ENCODE assay signal across 8 cellular contexts in genomic region chr15:68298882-68299381, GRCh38. TPM values are rescaled to one million over a fixed set of nuclear protein-coding genes. Genes with fewer than 3 reads are reported as not detected.
DNase-seq lines count a peak whose midpoint lies in the region; ATAC-seq and TF ChIP-seq lines count a peak whose summit lies in the region.

No MANE protein-coding gene starts in this region.

- H3K9me3 ChIP-seq in ascending aorta = no peaks in the 10 kb centered on the region
- H3K9me3 ChIP-seq in naive thymus-derived CD4-positive, alpha-beta T cell (ENCODE audit: control insufficient read depth in 2 of 3, low read length in 3 of 3) = no peaks in the 10 kb centered on the region

- H3K4me3 ChIP-seq in ascending aorta = peak overlapping the region; percentile 43 to 50
- peak overlapping the region; percentile 61 for H3K4me3 ChIP-seq in naive thymus-derived CD4-positive, alpha-beta T cell (ENCODE audit: low read length)

- ATAC-seq in GM19463 (IDR thresholded peaks at IDR 0.05; ENCODE audit: unreplicated experiment) = peak; percentile 90
- peak; percentile 83 for ATAC-seq in HG03521 (IDR thresholded peaks at IDR 0.05; ENCODE audit: unreplicated experiment)
- peak; percentile 82 for ATAC-seq in naive thymus-derived CD4-positive, alpha-beta T cell

- H3K4me1 Mint-ChIP-seq in naive thymus-derived CD4-positive, alpha-beta T cell = peaks cover 17 to 56% (median 44%) of the 10 kb centered on the region in 7 donors

- H3K27ac ChIP-seq in ascending aorta = peak overlapping the region; percentile 35 to 60
- peak overlapping the region; percentile 64 for H3K27ac ChIP-seq in naive thymus-derived CD4-positive, alpha-beta T cell (ENCODE audit: low read depth, low read length)

- no peak for TF ChIP-seq CTCF in ascending aorta (IDR thresholded peaks at IDR 0.05)

- DNase-seq in EL (peak; percentile 44), ascending aorta (ENCODE audit: low spot score in 2 of 2) (peak in 1 of 2 donors; percentile 31), NCI-H187 (lab: John Stamatoyannopoulos, UW) (no peak), foreskin melanocyte (no peak)
- DNase-seq in naive thymus-derived CD4-positive, alpha-beta T cell = peak in 7 of 9 donors; percentile 37 to 56 (median 40)
- no peak for DNase-seq in activated effector memory CD4-positive, alpha-beta T cell treated with Interleukin-2 at 50 U/mL for 16 hours

- H3K4me3 Mint-ChIP-seq in naive thymus-derived CD4-positive, alpha-beta T cell = peak overlapping the region; percentile 58 to 85 (median 81)

- peaks cover 19 to 56% of the 10 kb centered on the region in 2 donors for H3K36me3 ChIP-seq in ascending aorta
- H3K36me3 ChIP-seq in naive thymus-derived CD4-positive, alpha-beta T cell (ENCODE audit: control insufficient read depth in 2 of 3, insufficient read depth in 3 of 3, low read length in 3 of 3) = no peaks in the 10 kb centered on the region

- peaks cover 0 to 21% (median 12%) of the 10 kb centered on the region in 5 donors for H3K36me3 Mint-ChIP-seq in naive thymus-derived CD4-positive, alpha-beta T cell

- H3K27me3 ChIP-seq in ascending aorta = no peaks in the 10 kb centered on the region
- no peaks in the 10 kb centered on the region for H3K27me3 ChIP-seq in naive thymus-derived CD4-positive, alpha-beta T cell (ENCODE audit: control insufficient read depth in 2 of 2, insufficient read depth in 2 of 2, low read length in 2 of 2)

- POLR2A ChIA-PET in naive thymus-derived CD4-positive, alpha-beta T cell (lab: Charles Lee) = interaction anchor here (0.8 to 2.3 kb wide), 7 partner anchors 10 to 245 kb away, joined by 3 to 27 read pairs (median 4); partner anchors contain the start of genes FEM1B and PIAS1

- H3K9me3 Mint-ChIP-seq in naive thymus-derived CD4-positive, alpha-beta T cell = peaks cover 0 to 11% (median 0%) of the 10 kb centered on the region in 11 donors

- H3K27me3 Mint-ChIP-seq in naive thymus-derived CD4-positive, alpha-beta T cell = no peaks in the 10 kb centered on the region

- peaks cover 0 to 16% of the 10 kb centered on the region in 2 donors for H3K4me1 ChIP-seq in ascending aorta
- H3K4me1 ChIP-seq in naive thymus-derived CD4-positive, alpha-beta T cell (ENCODE audit: control insufficient read depth in 2 of 2, insufficient read depth in 2 of 2, low read length in 2 of 2) = peaks cover 11 to 16% of the 10 kb centered on the region in 2 donors

- intact Hi-C loops in ascending aorta (cut with DNase I) = loop anchor here (2.0 to 5.0 kb wide), 2 partner anchors 20 to 42 kb away; no protein-coding TSS in a partner anchor
- intact Hi-C loops in naive thymus-derived CD4-positive, alpha-beta T cell (cut with micrococcal nuclease) = loop anchor here (1.0 to 2.0 kb wide), 3 partner anchors 8 to 22 kb away; partner anchors contain the start of gene FEM1B (in 1 of the 2)

- CTCF ChIA-PET in naive thymus-derived CD4-positive, alpha-beta T cell (lab: Charles Lee) = interaction anchor here (1.0 to 2.5 kb wide), 4 partner anchors 8 to 46 kb away, joined by 3 to 6 read pairs (median 4); partner anchors contain the start of gene FEM1B

- peak overlapping the region; percentile 79 to 95 (median 87) for H3K27ac Mint-ChIP-seq in naive thymus-derived CD4-positive, alpha-beta T cell

RNA-seq across cellular contexts. Expression of gene FEM1B, which starts 21.4 kb away (rescaled TPM):
- 57.0 TPM for total RNA-seq in ascending aorta
- 10 to 100 TPM; 56.5 to 73.2 (median 62.0) TPM for total RNA-seq in naive thymus-derived CD4-positive, alpha-beta T cell
- polyA plus RNA-seq in naive thymus-derived CD4-positive, alpha-beta T cell = 10 to 100 TPM; 12.0 to 12.7 TPM

Comparison
In these comparisons a context has a peak if more than half of its experiments do, and no peak if none do; other contexts are left out.
1. DNase-seq: peak in EL (single experiment) and naive thymus-derived CD4-positive, alpha-beta T cell (7 of 9); none in NCI-H187 (0 of 2), activated effector memory CD4-positive, alpha-beta T cell treated with Interleukin-2 at 50 U/mL for 16 hours (single experiment) and foreskin melanocyte (single experiment).
2. Peak in every context shown above with its lines, with median percentiles within 50 percentile points of each other: ATAC-seq.